2 cellular contexts compared by ENCODE assay signal in the genomic region with DNA sequence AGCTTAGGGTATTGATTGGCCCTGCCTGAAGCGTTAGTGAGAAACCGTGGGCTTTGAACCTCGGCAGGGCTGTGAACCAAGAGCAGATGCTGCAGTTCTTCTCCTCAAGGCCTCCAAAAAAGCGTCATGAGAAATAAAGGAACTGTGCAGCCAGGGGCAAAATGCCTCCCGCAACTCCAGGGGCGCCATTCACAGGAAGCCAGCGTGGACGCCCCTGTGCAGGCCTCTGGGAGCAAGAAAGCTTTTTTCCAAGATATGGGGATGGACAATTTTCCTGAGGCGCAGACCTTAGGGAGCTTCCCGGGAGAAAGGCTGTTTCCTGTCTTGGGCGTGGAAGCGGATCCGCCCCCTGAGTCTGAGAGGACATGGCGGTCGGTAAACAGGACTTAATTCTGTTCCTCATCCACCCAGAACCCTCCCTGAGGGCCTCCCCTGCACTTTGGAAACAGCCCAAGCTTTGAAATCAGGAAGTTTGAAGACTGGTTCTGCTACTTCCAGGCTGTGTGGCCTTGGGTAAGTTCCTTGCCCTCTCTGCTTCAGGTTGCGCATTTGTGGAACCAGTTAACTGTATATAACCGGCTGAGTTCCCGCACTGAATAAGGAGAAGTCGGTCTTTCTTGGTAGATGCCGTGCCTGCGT.
TF ChIP-seq lines count a peak whose summit lies in the region.

No MANE protein-coding gene starts in this region.

TF ChIP-seq in IMR-90, 13 proteins besides CTCF, POLR2A, EP300 and RAD21:
- TF ChIP-seq MXI1 (IDR thresholded peaks at IDR 0.05; ENCODE audit: borderline replicate concordance, low read depth, low read length) = no peak
- TF ChIP-seq CEBPB (IDR thresholded peaks at IDR 0.05; ENCODE audit: low read depth, low read length) = no peak

TF ChIP-seq in WTC11, 78 proteins besides CTCF, POLR2A, EP300 and RAD21:
- no peak for TF ChIP-seq FOXP1 (CRISPR knock-in tag; IDR thresholded peaks at IDR 0.05; ENCODE audit: borderline replicate concordance)
- TF ChIP-seq, protein P1, sequence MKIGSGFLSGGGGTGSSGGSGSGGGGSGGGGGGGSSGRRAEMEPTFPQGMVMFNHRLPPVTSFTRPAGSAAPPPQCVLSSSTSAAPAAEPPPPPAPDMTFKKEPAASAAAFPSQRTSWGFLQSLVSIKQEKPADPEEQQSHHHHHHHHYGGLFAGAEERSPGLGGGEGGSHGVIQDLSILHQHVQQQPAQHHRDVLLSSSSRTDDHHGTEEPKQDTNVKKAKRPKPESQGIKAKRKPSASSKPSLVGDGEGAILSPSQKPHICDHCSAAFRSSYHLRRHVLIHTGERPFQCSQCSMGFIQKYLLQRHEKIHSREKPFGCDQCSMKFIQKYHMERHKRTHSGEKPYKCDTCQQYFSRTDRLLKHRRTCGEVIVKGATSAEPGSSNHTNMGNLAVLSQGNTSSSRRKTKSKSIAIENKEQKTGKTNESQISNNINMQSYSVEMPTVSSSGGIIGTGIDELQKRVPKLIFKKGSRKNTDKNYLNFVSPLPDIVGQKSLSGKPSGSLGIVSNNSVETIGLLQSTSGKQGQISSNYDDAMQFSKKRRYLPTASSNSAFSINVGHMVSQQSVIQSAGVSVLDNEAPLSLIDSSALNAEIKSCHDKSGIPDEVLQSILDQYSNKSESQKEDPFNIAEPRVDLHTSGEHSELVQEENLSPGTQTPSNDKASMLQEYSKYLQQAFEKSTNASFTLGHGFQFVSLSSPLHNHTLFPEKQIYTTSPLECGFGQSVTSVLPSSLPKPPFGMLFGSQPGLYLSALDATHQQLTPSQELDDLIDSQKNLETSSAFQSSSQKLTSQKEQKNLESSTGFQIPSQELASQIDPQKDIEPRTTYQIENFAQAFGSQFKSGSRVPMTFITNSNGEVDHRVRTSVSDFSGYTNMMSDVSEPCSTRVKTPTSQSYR (CRISPR knock-in tag; IDR thresholded peaks at IDR 0.05) = no peak
- no peak for TF ChIP-seq MYBL2 (CRISPR knock-in tag; IDR thresholded peaks at IDR 0.05)
- TF ChIP-seq ZNF671 (CRISPR knock-in tag; IDR thresholded peaks at IDR 0.05) = no peak
- TF ChIP-seq, protein P2, sequence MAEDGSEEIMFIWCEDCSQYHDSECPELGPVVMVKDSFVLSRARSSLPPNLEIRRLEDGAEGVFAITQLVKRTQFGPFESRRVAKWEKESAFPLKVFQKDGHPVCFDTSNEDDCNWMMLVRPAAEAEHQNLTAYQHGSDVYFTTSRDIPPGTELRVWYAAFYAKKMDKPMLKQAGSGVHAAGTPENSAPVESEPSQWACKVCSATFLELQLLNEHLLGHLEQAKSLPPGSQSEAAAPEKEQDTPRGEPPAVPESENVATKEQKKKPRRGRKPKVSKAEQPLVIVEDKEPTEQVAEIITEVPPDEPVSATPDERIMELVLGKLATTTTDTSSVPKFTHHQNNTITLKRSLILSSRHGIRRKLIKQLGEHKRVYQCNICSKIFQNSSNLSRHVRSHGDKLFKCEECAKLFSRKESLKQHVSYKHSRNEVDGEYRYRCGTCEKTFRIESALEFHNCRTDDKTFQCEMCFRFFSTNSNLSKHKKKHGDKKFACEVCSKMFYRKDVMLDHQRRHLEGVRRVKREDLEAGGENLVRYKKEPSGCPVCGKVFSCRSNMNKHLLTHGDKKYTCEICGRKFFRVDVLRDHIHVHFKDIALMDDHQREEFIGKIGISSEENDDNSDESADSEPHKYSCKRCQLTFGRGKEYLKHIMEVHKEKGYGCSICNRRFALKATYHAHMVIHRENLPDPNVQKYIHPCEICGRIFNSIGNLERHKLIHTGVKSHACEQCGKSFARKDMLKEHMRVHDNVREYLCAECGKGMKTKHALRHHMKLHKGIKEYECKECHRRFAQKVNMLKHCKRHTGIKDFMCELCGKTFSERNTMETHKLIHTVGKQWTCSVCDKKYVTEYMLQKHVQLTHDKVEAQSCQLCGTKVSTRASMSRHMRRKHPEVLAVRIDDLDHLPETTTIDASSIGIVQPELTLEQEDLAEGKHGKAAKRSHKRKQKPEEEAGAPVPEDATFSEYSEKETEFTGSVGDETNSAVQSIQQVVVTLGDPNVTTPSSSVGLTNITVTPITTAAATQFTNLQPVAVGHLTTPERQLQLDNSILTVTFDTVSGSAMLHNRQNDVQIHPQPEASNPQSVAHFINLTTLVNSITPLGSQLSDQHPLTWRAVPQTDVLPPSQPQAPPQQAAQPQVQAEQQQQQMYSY (CRISPR knock-in tag; IDR thresholded peaks at IDR 0.05) = 0 out of 2 replicates have a peak, but pooled peaks have one; percentile 9
- no peak for TF ChIP-seq ZNF263 (CRISPR knock-in tag; IDR thresholded peaks at IDR 0.05; ENCODE audit: low read depth)
- no peak for TF ChIP-seq STAT6 (CRISPR knock-in tag; conservative IDR thresholded peaks at IDR 0.05; ENCODE audit: low read depth)
